21 cellular contexts compared by ENCODE assay signal in the genomic region with DNA sequence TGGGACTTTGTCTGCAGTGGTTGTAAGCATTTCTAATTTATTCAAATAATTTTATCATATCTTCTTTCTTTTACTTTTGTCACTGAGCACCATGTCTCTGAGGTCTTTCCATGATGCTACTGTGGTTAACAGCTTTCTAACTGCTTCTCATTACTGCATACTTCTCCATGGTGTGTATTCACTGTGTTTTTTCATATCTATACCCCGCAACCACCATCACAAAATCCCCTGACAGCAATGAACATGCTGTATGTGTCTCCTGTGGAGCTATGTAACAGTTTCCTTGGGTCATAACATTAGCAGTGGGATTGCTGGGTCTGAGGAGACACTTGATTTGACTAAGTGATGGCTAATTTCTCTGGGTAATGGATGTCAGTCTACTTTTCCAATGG. TPM values are rescaled to one million over a fixed set of nuclear protein-coding genes. Genes with fewer than 3 reads are reported as not detected.
A peak's percentile ranks its signal among the peaks of the same experiment; 100 is the strongest.
DNase-seq lines count a peak whose midpoint lies in the region; ATAC-seq and TF ChIP-seq lines count a peak whose summit lies in the region.
"Had no signal": no experiment of that assay in that cellular context is flagged by ENCODE, and none has a peak within 500 bp of the region (broad histone marks: within the 10 kb centered on the region; RNA-seq: fewer than 3 reads in every experiment).

No MANE protein-coding gene starts in this region.

- no peaks in the 10 kb centered on the region for H3K9me3 ChIP-seq in smooth muscle cell (replicated peaks; ENCODE audit: low read depth)
- H3K9me3 ChIP-seq: heart left ventricle, upper lobe of left lung had no signal

- WGBS in smooth muscle cell (ENCODE audit: low lambda C conversion rate) = 97% methylated on average over 1 of the region's 1 CpG

- ATAC-seq in activated CD8-positive, alpha-beta T cell treated with anti-CD3 and anti-CD28 coated beads for 36 hours = peak; percentile 90
- ATAC-seq in activated CD8-positive, alpha-beta T cell treated with anti-CD3 and anti-CD28 coated beads, Interleukin-2, amount 10 ng/mL, durations not matched to agents 7 days and 5 days = no peak
- peak; percentile 61 for ATAC-seq in GM19025 (IDR thresholded peaks at IDR 0.05; ENCODE audit: low read depth, unreplicated experiment)
- ATAC-seq: HCT116, heart left ventricle, K562, sciatic nerve had no signal

- peak; percentile 42 for DNase-seq in activated CD8-positive, alpha-beta T cell treated with anti-CD3 and anti-CD28 coated beads for 36 hours
- DNase-seq in activated CD8-positive, alpha-beta T cell treated with anti-CD3 and anti-CD28 coated beads, Interleukin-2, amount 10 ng/mL, durations not matched to agents 7 days and 5 days = no peak
- DNase-seq in activated T-helper 1 cell treated with anti-CD3 and anti-CD28 coated beads, Interleukin-12 subunit alpha, Interleukin-12 subunit beta, Interleukin-2, Interleukin-4 antibody, amounts not matched to agents 30 ng/mL and 10 ng/mL and 1 ng/mL, durations not matched to agents 14 hours and 24 hours and 36 hours (ENCODE audit: low spot score) = no peak
- DNase-seq in smooth muscle cell (lab: John Stamatoyannopoulos, UW; ENCODE audit: unreplicated experiment) (no peak), SK-N-DZ (ENCODE audit: low spot score) (no peak), chondrocyte (ENCODE audit: low spot score) (no peak), NCI-H2081 (lab: John Stamatoyannopoulos, UW) (no peak)
- DNase-seq: activated CD4-positive, alpha-beta memory T cell treated with anti-CD3 and anti-CD28 coated beads, Interleukin-2, amount 10 ng/mL, durations not matched to agents 7 days and 5 days; effector CD4-positive, alpha-beta T cell; GDM1; heart left ventricle; NCI-H1105 treated with DMSO at 0.1 percent for 48 hours; NCI-H2081 treated with DMSO at 0.1 percent for 48 hours; posterior cingulate gyrus; T-helper 9 cell; upper lobe of left lung had no signal

- peaks cover 7% of the 10 kb centered on the region for H3K9me3 Mint-ChIP-seq in activated CD8-positive, alpha-beta T cell treated with anti-CD3 and anti-CD28 coated beads for 36 hours
- H3K9me3 Mint-ChIP-seq in activated CD8-positive, alpha-beta T cell treated with anti-CD3 and anti-CD28 coated beads, Interleukin-2, amount 10 ng/mL, durations not matched to agents 7 days and 5 days (ENCODE audit: insufficient read depth) = peaks cover 8% of the 10 kb centered on the region
- no peaks in the 10 kb centered on the region for H3K9me3 Mint-ChIP-seq in activated T-helper 1 cell treated with anti-CD3 and anti-CD28 coated beads, Interleukin-12 subunit alpha, Interleukin-12 subunit beta, Interleukin-2, Interleukin-4 antibody, amounts not matched to agents 30 ng/mL and 10 ng/mL and 1 ng/mL, durations not matched to agents 14 hours and 24 hours and 36 hours
- no peaks in the 10 kb centered on the region for H3K9me3 Mint-ChIP-seq in chondrocyte (ENCODE audit: low read depth)

- no peaks in the 10 kb centered on the region for H3F3A ChIP-seq in smooth muscle cell (ENCODE audit: low read depth)

- H3K4me1 ChIP-seq in smooth muscle cell (ENCODE audit: low read depth) = no peaks in the 10 kb centered on the region
- H3K4me1 ChIP-seq: heart left ventricle had no signal

- TF ChIP-seq CTCF in activated CD8-positive, alpha-beta T cell treated with anti-CD3 and anti-CD28 coated beads for 36 hours (IDR thresholded peaks at IDR 0.05) = no peak
- no peak for TF ChIP-seq CTCF in smooth muscle cell (IDR thresholded peaks at IDR 0.05; ENCODE audit: borderline replicate concordance, insufficient read depth, poor library complexity, severe bottlenecking)
- no peak for TF ChIP-seq CTCF in chondrocyte (IDR thresholded peaks at IDR 0.05)

- H2AFZ ChIP-seq in smooth muscle cell (ENCODE audit: low read depth) = no peak overlapping the region

- H3K4me2 ChIP-seq in smooth muscle cell = peak overlapping the region; percentile 32

- peaks cover 6% of the 10 kb centered on the region for H3K27me3 ChIP-seq in smooth muscle cell (ENCODE audit: low read depth)
- H3K27me3 ChIP-seq: heart left ventricle, upper lobe of left lung had no signal

- no peaks in the 10 kb centered on the region for H3K79me2 ChIP-seq in smooth muscle cell (ENCODE audit: low read depth)

- H3K9ac ChIP-seq in smooth muscle cell (ENCODE audit: low read depth) = no peak overlapping the region

- no peaks in the 10 kb centered on the region for H4K20me1 ChIP-seq in smooth muscle cell (ENCODE audit: low read depth)

- peaks cover 16% of the 10 kb centered on the region for H3K4me1 Mint-ChIP-seq in activated CD8-positive, alpha-beta T cell treated with anti-CD3 and anti-CD28 coated beads for 36 hours (ENCODE audit: low read depth)
- no peaks in the 10 kb centered on the region for H3K4me1 Mint-ChIP-seq in activated CD8-positive, alpha-beta T cell treated with anti-CD3 and anti-CD28 coated beads, Interleukin-2, amount 10 ng/mL, durations not matched to agents 7 days and 5 days (ENCODE audit: low read depth)
- peaks cover 24% of the 10 kb centered on the region for H3K4me1 Mint-ChIP-seq in activated T-helper 1 cell treated with anti-CD3 and anti-CD28 coated beads, Interleukin-12 subunit alpha, Interleukin-12 subunit beta, Interleukin-2, Interleukin-4 antibody, amounts not matched to agents 30 ng/mL and 10 ng/mL and 1 ng/mL, durations not matched to agents 14 hours and 24 hours and 36 hours (ENCODE audit: low read depth)
- no peaks in the 10 kb centered on the region for H3K4me1 Mint-ChIP-seq in chondrocyte (ENCODE audit: low read depth)
- H3K4me1 Mint-ChIP-seq: activated CD4-positive, alpha-beta memory T cell treated with anti-CD3 and anti-CD28 coated beads, Interleukin-2, amount 10 ng/mL, durations not matched to agents 7 days and 5 days; brain had no signal

- H3K27me3 Mint-ChIP-seq in activated CD8-positive, alpha-beta T cell treated with anti-CD3 and anti-CD28 coated beads for 36 hours = no peaks in the 10 kb centered on the region
- H3K27me3 Mint-ChIP-seq in activated CD8-positive, alpha-beta T cell treated with anti-CD3 and anti-CD28 coated beads, Interleukin-2, amount 10 ng/mL, durations not matched to agents 7 days and 5 days (ENCODE audit: low read depth) = peaks cover 7% of the 10 kb centered on the region
- peaks cover 1% of the 10 kb centered on the region for H3K27me3 Mint-ChIP-seq in activated T-helper 1 cell treated with anti-CD3 and anti-CD28 coated beads, Interleukin-12 subunit alpha, Interleukin-12 subunit beta, Interleukin-2, Interleukin-4 antibody, amounts not matched to agents 30 ng/mL and 10 ng/mL and 1 ng/mL, durations not matched to agents 14 hours and 24 hours and 36 hours (ENCODE audit: insufficient read depth)
- H3K27me3 Mint-ChIP-seq in chondrocyte (ENCODE audit: low read depth) = peaks cover 3% of the 10 kb centered on the region

- H3K27ac Mint-ChIP-seq in activated CD8-positive, alpha-beta T cell treated with anti-CD3 and anti-CD28 coated beads for 36 hours = peak overlapping the region; percentile 52
- H3K27ac Mint-ChIP-seq in activated CD8-positive, alpha-beta T cell treated with anti-CD3 and anti-CD28 coated beads, Interleukin-2, amount 10 ng/mL, durations not matched to agents 7 days and 5 days = no peak overlapping the region
- peak overlapping the region; percentile 46 for H3K27ac Mint-ChIP-seq in activated T-helper 1 cell treated with anti-CD3 and anti-CD28 coated beads, Interleukin-12 subunit alpha, Interleukin-12 subunit beta, Interleukin-2, Interleukin-4 antibody, amounts not matched to agents 30 ng/mL and 10 ng/mL and 1 ng/mL, durations not matched to agents 14 hours and 24 hours and 36 hours
- no peak overlapping the region for H3K27ac Mint-ChIP-seq in chondrocyte (ENCODE audit: unreplicated experiment)
- H3K27ac Mint-ChIP-seq: activated CD4-positive, alpha-beta memory T cell treated with anti-CD3 and anti-CD28 coated beads, Interleukin-2, amount 10 ng/mL, durations not matched to agents 7 days and 5 days; brain had no signal

- CTCF ChIA-PET in activated CD8-positive, alpha-beta T cell treated with anti-CD3 and anti-CD28 coated beads for 36 hours (lab: Charles Lee) = interaction anchor here (1.4 kb wide), 1 partner anchor 46 kb away, joined by 7 read pairs; no protein-coding TSS in a partner anchor
- CTCF ChIA-PET in activated CD8-positive, alpha-beta T cell treated with anti-CD3 and anti-CD28 coated beads, Interleukin-2, amount 10 ng/mL, durations not matched to agents 7 days and 5 days (lab: Charles Lee) = interaction anchor here (1.5 kb wide), 1 partner anchor 31 kb away, joined by 7 read pairs; no protein-coding TSS in a partner anchor

- H3K27ac ChIP-seq in smooth muscle cell (ENCODE audit: low read depth) = no peak overlapping the region
- H3K27ac ChIP-seq: heart left ventricle, upper lobe of left lung had no signal

- no peak overlapping the region for H3K4me3 ChIP-seq in smooth muscle cell
- H3K4me3 ChIP-seq: heart left ventricle, K562, upper lobe of left lung had no signal

- intact Hi-C loops in activated CD8-positive, alpha-beta T cell treated with anti-CD3 and anti-CD28 coated beads for 36 hours (cut with micrococcal nuclease) = no loop called here
- intact Hi-C loops in activated T-helper 1 cell treated with anti-CD3 and anti-CD28 coated beads, Interleukin-12 subunit alpha, Interleukin-12 subunit beta, Interleukin-2, Interleukin-4 antibody, amounts not matched to agents 30 ng/mL and 10 ng/mL and 1 ng/mL, durations not matched to agents 14 hours and 24 hours and 36 hours (cut with micrococcal nuclease) = loop anchor here (1.0 kb wide), 1 partner anchor 29 kb away; a partner anchor contains a TSS

- POLR2A ChIA-PET in activated CD8-positive, alpha-beta T cell treated with anti-CD3 and anti-CD28 coated beads for 36 hours (lab: Charles Lee) = no interaction called here
- POLR2A ChIA-PET in activated CD8-positive, alpha-beta T cell treated with anti-CD3 and anti-CD28 coated beads, Interleukin-2, amount 10 ng/mL, durations not matched to agents 7 days and 5 days (lab: Charles Lee) = no interaction called here

- no peaks in the 10 kb centered on the region for H3K36me3 ChIP-seq in smooth muscle cell (ENCODE audit: low read depth)
- H3K36me3 ChIP-seq: heart left ventricle, upper lobe of left lung had no signal

- no peak overlapping the region for H3K4me3 Mint-ChIP-seq in activated CD8-positive, alpha-beta T cell treated with anti-CD3 and anti-CD28 coated beads for 36 hours
- no peak overlapping the region for H3K4me3 Mint-ChIP-seq in activated CD8-positive, alpha-beta T cell treated with anti-CD3 and anti-CD28 coated beads, Interleukin-2, amount 10 ng/mL, durations not matched to agents 7 days and 5 days
- H3K4me3 Mint-ChIP-seq in activated T-helper 1 cell treated with anti-CD3 and anti-CD28 coated beads, Interleukin-12 subunit alpha, Interleukin-12 subunit beta, Interleukin-2, Interleukin-4 antibody, amounts not matched to agents 30 ng/mL and 10 ng/mL and 1 ng/mL, durations not matched to agents 14 hours and 24 hours and 36 hours = no peak overlapping the region
- no peak overlapping the region for H3K4me3 Mint-ChIP-seq in chondrocyte (ENCODE audit: unreplicated experiment)
- H3K4me3 Mint-ChIP-seq: activated CD4-positive, alpha-beta memory T cell treated with anti-CD3 and anti-CD28 coated beads, Interleukin-2, amount 10 ng/mL, durations not matched to agents 7 days and 5 days; brain had no signal

- H3K36me3 Mint-ChIP-seq in activated CD8-positive, alpha-beta T cell treated with anti-CD3 and anti-CD28 coated beads for 36 hours (ENCODE audit: low read depth) = no peaks in the 10 kb centered on the region
- peaks cover 2% of the 10 kb centered on the region for H3K36me3 Mint-ChIP-seq in activated CD8-positive, alpha-beta T cell treated with anti-CD3 and anti-CD28 coated beads, Interleukin-2, amount 10 ng/mL, durations not matched to agents 7 days and 5 days (ENCODE audit: low read depth)
- peaks cover 3% of the 10 kb centered on the region for H3K36me3 Mint-ChIP-seq in activated T-helper 1 cell treated with anti-CD3 and anti-CD28 coated beads, Interleukin-12 subunit alpha, Interleukin-12 subunit beta, Interleukin-2, Interleukin-4 antibody, amounts not matched to agents 30 ng/mL and 10 ng/mL and 1 ng/mL, durations not matched to agents 14 hours and 24 hours and 36 hours (ENCODE audit: low read depth)
- H3K36me3 Mint-ChIP-seq in chondrocyte (ENCODE audit: low read depth) = no peaks in the 10 kb centered on the region
- H3K36me3 Mint-ChIP-seq: brain had no signal

RNA-seq across cellular contexts. Expression of a gene that starts 29.2 kb away (rescaled TPM):
- 10 to 100 TPM; 30.9 to 33.9 TPM for total RNA-seq in activated CD8-positive, alpha-beta T cell treated with anti-CD3 and anti-CD28 coated beads for 36 hours
- total RNA-seq in activated CD8-positive, alpha-beta T cell treated with anti-CD3 and anti-CD28 coated beads, Interleukin-2, amount 10 ng/mL, durations not matched to agents 7 days and 5 days = 10 to 100 TPM; 82.1 to 85.2 TPM
- total RNA-seq in activated T-helper 1 cell treated with anti-CD3 and anti-CD28 coated beads, Interleukin-12 subunit alpha, Interleukin-12 subunit beta, Interleukin-2, Interleukin-4 antibody, amounts not matched to agents 30 ng/mL and 10 ng/mL and 1 ng/mL, durations not matched to agents 14 hours and 24 hours and 36 hours = 69.8 and 70.7 TPM in 2 replicates
- total RNA-seq in smooth muscle cell (7.7 and 10.2 TPM in 2 replicates), chondrocyte (5.3 to 9.1 TPM (median 6.2 TPM) in 3 replicates)
- 6.9 and 15.9 TPM in 2 replicates for polyA plus RNA-seq in smooth muscle cell
- polyA plus RNA-seq in SK-N-DZ (2014; cell fraction: cytosol; rRNA removed) = 6.9 and 7.2 TPM in 2 replicates
- polyA plus RNA-seq in SK-N-DZ (2014; cell fraction: nucleus; rRNA removed) = 2.9 and 7.1 TPM in 2 replicates

Comparison
In these comparisons a context has a peak if more than half of its experiments do, and no peak if none do; other contexts are left out.
1. H3K27ac Mint-ChIP-seq: peak in activated CD8-positive, alpha-beta T cell treated with anti-CD3 and anti-CD28 coated beads for 36 hours (single experiment) and activated T-helper 1 cell treated with anti-CD3 and anti-CD28 coated beads, Interleukin-12 subunit alpha, Interleukin-12 subunit beta, Interleukin-2, Interleukin-4 antibody, amounts not matched to agents 30 ng/mL and 10 ng/mL and 1 ng/mL, durations not matched to agents 14 hours and 24 hours and 36 hours (single experiment); none in activated CD8-positive, alpha-beta T cell treated with anti-CD3 and anti-CD28 coated beads, Interleukin-2, amount 10 ng/mL, durations not matched to agents 7 days and 5 days (single experiment) and chondrocyte (single experiment).